Comparison of ENCODE assay signal across 23 cellular contexts in the genomic region with DNA sequence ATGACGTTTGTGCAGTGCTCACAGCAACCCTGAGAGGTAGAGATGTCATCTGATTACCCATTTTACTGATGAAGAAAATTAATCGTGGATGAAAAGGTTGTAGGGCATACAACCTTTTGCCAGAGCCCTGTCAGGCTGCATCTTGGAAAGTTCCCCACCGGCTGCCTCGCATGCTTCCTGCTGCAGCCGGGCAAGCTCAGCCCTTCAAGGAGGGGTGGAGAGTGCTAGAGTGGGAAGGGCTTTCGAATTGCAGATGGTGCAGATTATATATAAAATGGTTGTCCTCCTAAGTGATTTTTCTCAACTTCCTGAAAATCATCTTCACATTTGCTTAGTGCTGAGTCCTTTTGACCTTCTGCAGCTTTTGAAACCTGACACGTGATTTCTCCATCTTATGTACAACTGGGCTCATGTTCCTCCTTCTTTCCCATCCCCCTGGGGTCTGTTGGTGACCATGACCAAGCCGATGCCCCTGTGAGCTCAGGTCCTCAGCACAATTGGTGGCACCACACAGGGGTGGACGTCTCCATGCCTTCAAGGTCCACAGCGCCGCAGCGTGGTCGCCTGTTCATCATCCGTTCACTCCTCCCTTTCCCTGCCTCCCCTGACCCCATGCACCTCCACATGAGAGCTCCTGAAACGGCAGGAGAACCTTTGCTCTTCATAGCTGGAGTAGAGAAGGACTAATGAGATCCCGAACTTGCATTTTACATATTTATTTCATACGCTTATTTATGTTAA. TPM values are rescaled to one million over a fixed set of nuclear protein-coding genes. Genes with fewer than 3 reads are reported as not detected.
"Had no signal": no experiment of that assay in that cellular context is flagged by ENCODE, and none has a peak within 500 bp of the region (broad histone marks: within the 10 kb centered on the region; RNA-seq: fewer than 3 reads in every experiment).

No MANE protein-coding gene starts in this region.

- FAIRE-seq: endothelial cell of umbilical vein, kidney, small intestine had no signal

- H3K4me1 ChIP-seq: body of pancreas, esophagus squamous epithelium, stomach, uterus had no signal

- H3K9me3 ChIP-seq: body of pancreas, esophagus squamous epithelium, stomach, thoracic aorta, uterus had no signal

- H3K27ac ChIP-seq: body of pancreas, esophagus squamous epithelium, thoracic aorta, uterus had no signal

- H3K36me3 ChIP-seq: thoracic aorta, uterus had no signal

- H3K27me3 ChIP-seq: body of pancreas, esophagus squamous epithelium, stomach, uterus had no signal

- DNase-seq: activated CD4-positive, alpha-beta T cell treated with anti-CD3 and anti-CD28 coated beads for 1 hour; activated CD4-positive, alpha-beta T cell treated with anti-CD3 and anti-CD28 coated beads, Interleukin-2, amount 50 U/mL, for 4 hours; activated CD8-positive, alpha-beta memory T cell treated with anti-CD3 and anti-CD28 coated beads, Interleukin-2, amount 10 ng/mL, durations not matched to agents 7 days and 5 days; activated effector memory CD4-positive, alpha-beta T cell treated with Interleukin-2 at 50 U/mL for 16 hours; activated T-cell treated with anti-CD3 and anti-CD28 coated beads, Interleukin-2, amount 50 U/mL, for 24 hours; body of pancreas; central memory CD4-positive, alpha-beta T cell; effector CD8-positive, alpha-beta T cell; esophagus squamous epithelium; hippocampal formation; kidney; occipital lobe; right cardiac atrium; small intestine; stimulated activated CD4-positive, alpha-beta T cell treated with anti-CD3 and anti-CD28 coated beads, Interleukin-4, amount 100 ng/mL, for 4 hours; stimulated activated CD8-positive, alpha-beta memory T cell treated with anti-CD3 and anti-CD28 coated beads, Interleukin-4, amount 100 ng/mL, for 48 hours; stomach; uterus had no signal

- H3K4me3 ChIP-seq: body of pancreas, coronary artery, esophagus squamous epithelium, stomach, thoracic aorta, uterus had no signal

- ATAC-seq: activated CD8-positive, alpha-beta memory T cell treated with anti-CD3 and anti-CD28 coated beads, Interleukin-2, amount 10 ng/mL, durations not matched to agents 7 days and 5 days; activated naive CD4-positive, alpha-beta T cell treated with anti-CD3 and anti-CD28 coated beads, Interleukin-2, amount 50 U/mL, for 72 hours; body of pancreas; natural killer cell treated with Interleukin-12 subunit alpha and Interleukin-12 subunit beta and Interleukin-15 and Interleukin-18, amount 100 ng/mL, for 72 hours had no signal

RNA-seq across cellular contexts. Expression of a gene that starts 47.7 kb away (rescaled TPM):
- total RNA-seq: endothelial cell of umbilical vein had no signal
